ENCODE assay signal across 19 cellular contexts in genomic region chr9:71209890-71210289, GRCh38.
A peak's percentile ranks its signal among the peaks of the same experiment; 100 is the strongest.
DNase-seq lines count a peak whose midpoint lies in the region; ATAC-seq, FAIRE-seq and TF ChIP-seq lines count a peak whose summit lies in the region.
"Had no signal": no experiment of that assay in that cellular context is flagged by ENCODE, and none has a peak within 500 bp of the region (broad histone marks: within the 10 kb centered on the region; RNA-seq: fewer than 3 reads in every experiment).

No MANE protein-coding gene starts in this region.

- peaks cover 12 to 13% of the 10 kb centered on the region in 2 experiments for H3K4me1 Mint-ChIP-seq in H9
- H3K4me1 Mint-ChIP-seq: CD8-positive, alpha-beta memory T cell had no signal

- CTCF ChIA-PET in HEK293 (lab: Yijun Ruan, JAX) (interaction anchor here (0.5 kb wide), 1 partner anchor 128 kb away, joined by 4 read pairs; no protein-coding TSS in a partner anchor), K562 (lab: Yijun Ruan, JAX; ENCODE audit: low intra/inter-chr PET ratio) (no interaction called here), OCI-LY7 (lab: Charles Lee; ENCODE audit: unreplicated experiment) (no interaction called here)

- POLR2A ChIA-PET in HEK293 (lab: Yijun Ruan, JAX) (no interaction called here), K562 (lab: Yijun Ruan, JAX) (no interaction called here), OCI-LY7 (lab: Charles Lee) (interaction anchor here (0.6 kb wide), 1 partner anchor 24 kb away, joined by 3 read pairs; no protein-coding TSS in a partner anchor)

- H3K9me2 ChIP-seq in OCI-LY7 (ENCODE audit: insufficient read depth, low read length) = no peaks in the 10 kb centered on the region

- H4K8ac ChIP-seq in H9 (replicated peaks; ENCODE audit: insufficient read length, low read depth, low read length) = no peak overlapping the region

- 0 out of 7 replicates have a peak overlapping the region, but pooled peaks of 1 of the 3 experiments have one; percentile 33 for H3K27ac Mint-ChIP-seq in H9
- H3K27ac Mint-ChIP-seq: CD4-positive, CD25-positive, alpha-beta regulatory T cell; CD8-positive, alpha-beta memory T cell had no signal

- no peak overlapping the region for H3K27ac ChIP-seq in HEK293 (ENCODE audit: extremely low read depth, low read depth, low read length)
- H3K27ac ChIP-seq in K562 (ENCODE audit: extremely low read depth, low read depth, low read length) = no peak overlapping the region
- H3K27ac ChIP-seq in H9 (ENCODE audit: insufficient read length, low read depth, low read length) = no peak overlapping the region
- no peak overlapping the region for H3K27ac ChIP-seq in OCI-LY7 (ENCODE audit: low read depth, low read length, poor library complexity, severe bottlenecking)
- H3K27ac ChIP-seq: BLaER1 treated with 17β-estradiol and CSF1 and Interleukin-3, amounts not matched to agents 10 nM and 100 nM had no signal

- H3K4me2 ChIP-seq in K562 (ENCODE audit: insufficient read depth, low read length) (no peak overlapping the region), H9 (ENCODE audit: insufficient read depth, insufficient read length, low read length) (no peak overlapping the region), OCI-LY7 (ENCODE audit: low read length) (no peak overlapping the region)
- H3K4me2 ChIP-seq: BLaER1 treated with 17β-estradiol and CSF1 and Interleukin-3, amounts not matched to agents 10 nM and 100 nM had no signal

- no peak for TF ChIP-seq EP300 in K562 (IDR thresholded peaks at IDR 0.05; ENCODE audit: low read length)

- BruUV-seq in K562 (replicated peaks; lab: Mats Ljungman, UMichigan) (no TSS peak), OCI-LY7 (replicated peaks; lab: Mats Ljungman, UMichigan) (no TSS peak)

- H2BK120ac ChIP-seq in H9 (ENCODE audit: low read depth, low read length, poor library complexity, severe bottlenecking) = no peak overlapping the region

- no peak overlapping the region for H4K5ac ChIP-seq in H9 (ENCODE audit: insufficient read length, low read depth, low read length)

- H4K20me1 ChIP-seq in K562 (replicated peaks; ENCODE audit: control insufficient read depth, insufficient read depth, low read length) = no peaks in the 10 kb centered on the region
- no peaks in the 10 kb centered on the region for H4K20me1 ChIP-seq in H9 (ENCODE audit: control insufficient read depth, insufficient read depth, insufficient read length)
- H4K20me1 ChIP-seq in OCI-LY7 (ENCODE audit: insufficient read depth, low read length) = no peaks in the 10 kb centered on the region
- H4K20me1 ChIP-seq: BLaER1 treated with 17β-estradiol and CSF1 and Interleukin-3, amounts not matched to agents 10 nM and 100 nM had no signal

- H3K18ac ChIP-seq in H9 (ENCODE audit: insufficient read length, low read depth, low read length) = no peak overlapping the region

- H4K91ac ChIP-seq in H9 (ENCODE audit: insufficient read length, low read depth, low read length) = no peak overlapping the region

- H3K14ac ChIP-seq in H9 (ENCODE audit: insufficient read depth, low read length) = no peak overlapping the region

- no peak overlapping the region for H3K23ac ChIP-seq in H9 (ENCODE audit: insufficient read length, low read depth, low read length)

- H3K4ac ChIP-seq in H9 (ENCODE audit: low read depth, low read length) = no peak overlapping the region

- H3T11ph ChIP-seq in H9 (ENCODE audit: low read length) = no peak overlapping the region

- peaks cover 14 to 16% of the 10 kb centered on the region in 2 experiments for H3K9me3 Mint-ChIP-seq in H9

- no peak overlapping the region for H3K4me3 Mint-ChIP-seq in H9
- H3K4me3 Mint-ChIP-seq: CD4-positive, CD25-positive, alpha-beta regulatory T cell; CD8-positive, alpha-beta memory T cell had no signal

- ATAC-seq in K562 = peak; percentile 58
- ATAC-seq: GM12878 had no signal

- no peak overlapping the region for H2AK5ac ChIP-seq in H9 (ENCODE audit: insufficient read length, low read length)

- H3K4me1 ChIP-seq in BE2C (no peaks in the 10 kb centered on the region; the same call in 1 of the 2 replicates), HEK293 (ENCODE audit: control insufficient read depth, insufficient read depth, low read length) (no peaks in the 10 kb centered on the region), K562 (replicated peaks in 1 of 2; ENCODE audit: control insufficient read depth in 2 of 2, insufficient read depth in 2 of 2, low read length in 2 of 2) (no peaks in the 10 kb centered on the region), H9 (ENCODE audit: insufficient read depth, low read length) (no peaks in the 10 kb centered on the region), OCI-LY7 (ENCODE audit: insufficient read depth, low read length, poor library complexity, severe bottlenecking) (no peaks in the 10 kb centered on the region)
- H3K4me1 ChIP-seq: BLaER1 treated with 17β-estradiol and CSF1 and Interleukin-3, amounts not matched to agents 10 nM and 100 nM had no signal

- H2BK12ac ChIP-seq in H9 (ENCODE audit: insufficient read length, low read depth, low read length) = no peak overlapping the region

- TF ChIP-seq CTCF in BE2C (IDR thresholded peaks at IDR 0.05; ENCODE audit: low read depth, low read length) (no peak), HEK293 (tag by site-specific recombination; IDR thresholded peaks at IDR 0.05) (no peak), K562 (IDR thresholded peaks at IDR 0.05 in 2 of 3, conservative IDR thresholded peaks at IDR 0.05 in 1 of 3; ENCODE audit: insufficient read depth in 2 of 3, low read depth in 1 of 3, low read length in 3 of 3) (no peak), H9 (conservative IDR thresholded peaks at IDR 0.05) (no peak), OCI-LY7 (conservative IDR thresholded peaks at IDR 0.05; ENCODE audit: low read length) (no peak)

- intact Hi-C loops in K562 (cut with micrococcal nuclease) = no loop called here
- intact Hi-C loops in OCI-LY7 (cut with micrococcal nuclease; ENCODE audit: unreplicated experiment) = loop anchor here (10.0 kb wide), 1 partner anchor 55 kb away; no protein-coding TSS in a partner anchor

- H3K79me2 ChIP-seq in K562 (ENCODE audit: control insufficient read depth, insufficient read depth, low read length) (no peaks in the 10 kb centered on the region), H9 (ENCODE audit: insufficient read depth, low read length) (no peaks in the 10 kb centered on the region), OCI-LY7 (ENCODE audit: insufficient read depth, low read depth, low read length) (no peaks in the 10 kb centered on the region)

- no peak overlapping the region for H2BK5ac ChIP-seq in H9 (ENCODE audit: insufficient read length, low read length)

- no peak for TF ChIP-seq RAD21 in K562 (CRISPR knock-in tag; conservative IDR thresholded peaks at IDR 0.05 in 1 of 2, IDR thresholded peaks at IDR 0.05 in 1 of 2)

- in situ Hi-C loops in SK-MEL-5 (cut with HindIII; ENCODE audit: low pct_unique_long_range_greater_than_20kb, low sequenced_read_pairs) (no loop called here), K562 (cut with MboI) (no loop called here)

- H3K36me3 Mint-ChIP-seq in H9 (ENCODE audit: insufficient read depth in 1 of 3, low read depth in 3 of 3) = peaks cover 3 to 25% (median 6%) of the 10 kb centered on the region in 3 experiments; a peak in 6 of 7 replicates
- H3K36me3 Mint-ChIP-seq: CD4-positive, CD25-positive, alpha-beta regulatory T cell; CD8-positive, alpha-beta memory T cell had no signal

- no peak overlapping the region for H2BK20ac ChIP-seq in H9 (ENCODE audit: low read depth, low read length, poor library complexity, severe bottlenecking)

- no peak overlapping the region for H2BK15ac ChIP-seq in H9 (ENCODE audit: low read depth, low read length)

- H3K9me3 ChIP-seq in BE2C = no peaks in the 10 kb centered on the region; the same call in 1 of the 2 replicates
- H3K9me3 ChIP-seq in HEK293 (ENCODE audit: control insufficient read depth, insufficient read depth, low read depth, low read length) = no peaks in the 10 kb centered on the region
- no peaks in the 10 kb centered on the region for H3K9me3 ChIP-seq in K562 (replicated peaks; ENCODE audit: control insufficient read depth, insufficient read depth, low read depth, low read length)
- peaks cover 8% of the 10 kb centered on the region for H3K9me3 ChIP-seq in H9 (ENCODE audit: control insufficient read depth, low read depth, low read length)
- no peaks in the 10 kb centered on the region for H3K9me3 ChIP-seq in OCI-LY7 (ENCODE audit: low read length)

- no peaks in the 10 kb centered on the region for H3K9me1 ChIP-seq in K562 (ENCODE audit: control insufficient read depth, insufficient read depth, low read length)

- H3K56ac ChIP-seq in H9 (ENCODE audit: insufficient read length, low read depth, low read length) = no peak overlapping the region

- 2% methylated on average over 6 of the region's 7 CpGs for WGBS in K562 (ENCODE audit: insufficient coverage, low coverage, missing lambda C conversion rate)
- no CpG with 5 or more reads among the region's 7 CpGs for WGBS in H9 (ENCODE audit: extremely low coverage, insufficient read length, low lambda C conversion rate)

- H3K4me3 ChIP-seq in BE2C (ENCODE audit: low read depth, low read length) (no peak overlapping the region), HEK293 (ENCODE audit: low read depth, low read length) (no peak overlapping the region), K562 (no peak overlapping the region), OCI-LY7 (ENCODE audit: low read depth, low read length, poor library complexity, severe bottlenecking) (no peak overlapping the region)
- H3K4me3 ChIP-seq: BLaER1 treated with 17β-estradiol and CSF1 and Interleukin-3, amounts not matched to agents 10 nM and 100 nM; GM12878 had no signal

- H2AFZ ChIP-seq in K562 (ENCODE audit: low read depth, low read length) (no peak overlapping the region), H9 (ENCODE audit: low read length) (no peak overlapping the region), OCI-LY7 (ENCODE audit: low read length) (no peak overlapping the region)

- H3K9ac ChIP-seq in K562 (ENCODE audit: insufficient read depth in 1 of 2, low read depth in 2 of 2, low read length in 2 of 2) (no peak overlapping the region), H9 (ENCODE audit: extremely low read depth, insufficient read length, low read length) (no peak overlapping the region)
- H3K9ac ChIP-seq: BLaER1 treated with 17β-estradiol and CSF1 and Interleukin-3, amounts not matched to agents 10 nM and 100 nM had no signal

- peaks cover 2% of the 10 kb centered on the region; the same call in 1 of the 2 replicates for H3K27me3 Mint-ChIP-seq in H9 (ENCODE audit: low read depth)
- H3K27me3 Mint-ChIP-seq: CD4-positive, CD25-positive, alpha-beta regulatory T cell had no signal

- no peak for TF ChIP-seq POLR2A in K562 (conservative IDR thresholded peaks at IDR 0.05)

- DNase-seq in BE2C = peak; percentile 13
- DNase-seq in SK-MEL-5 (ENCODE audit: low read depth, low spot score) = peak; percentile 4
- peak in 1 of 4 experiments; percentile 8 for DNase-seq in K562 (ENCODE audit: extremely low read depth in 1 of 4, low spot score in 3 of 4)
- DNase-seq in HT-29 (ENCODE audit: low spot score) = no peak
- no peak for DNase-seq in C1 segment of cervical spinal cord (lab: John Stamatoyannopoulos, UW)
- DNase-seq in H9 = no peak
- no peak for DNase-seq in OCI-LY7 (ENCODE audit: low spot score)
- DNase-seq: 8988T; CD4-positive, CD25-positive, alpha-beta regulatory T cell; CD8-positive, alpha-beta memory T cell; COR-L47; DMS 273 treated with DMSO at 0.1 percent for 48 hours; DND-41; EL had no signal

- no peaks in the 10 kb centered on the region for H3K23me2 ChIP-seq in H9 (ENCODE audit: insufficient read length, low read depth, low read length, poor library complexity, severe bottlenecking)

- H3K27me3 ChIP-seq in BE2C (no peaks in the 10 kb centered on the region), K562 (ENCODE audit: control insufficient read depth in 2 of 2, insufficient read depth in 2 of 2, low read length in 2 of 2) (no peaks in the 10 kb centered on the region), H9 (ENCODE audit: insufficient read depth, low read length) (no peaks in the 10 kb centered on the region)
- H3K27me3 ChIP-seq: BLaER1 treated with 17β-estradiol and CSF1 and Interleukin-3, amounts not matched to agents 10 nM and 100 nM had no signal

- H3K79me1 ChIP-seq in H9 (ENCODE audit: insufficient read depth, low read depth, low read length, poor library complexity, severe bottlenecking) = no peaks in the 10 kb centered on the region

- FAIRE-seq in K562 (lab: Jason Lieb, UNC) = no peak
- FAIRE-seq: GM12878, GM19239, H54 had no signal

- no peaks in the 10 kb centered on the region for H3K36me3 ChIP-seq in BE2C
- H3K36me3 ChIP-seq in HEK293 (ENCODE audit: control insufficient read depth in 2 of 2, insufficient read depth in 1 of 2, low read length in 2 of 2) = no peaks in the 10 kb centered on the region
- H3K36me3 ChIP-seq in K562 (ENCODE audit: control insufficient read depth, insufficient read depth, low read length) = no peaks in the 10 kb centered on the region
- H3K36me3 ChIP-seq in OCI-LY7 (ENCODE audit: insufficient read depth, low read length) = no peaks in the 10 kb centered on the region
- H3K36me3 ChIP-seq: BLaER1 treated with 17β-estradiol and CSF1 and Interleukin-3, amounts not matched to agents 10 nM and 100 nM had no signal

Comparison
In these comparisons a context has a peak if more than half of its experiments do, and no peak if none do; other contexts are left out.
1. DNase-seq: peak in BE2C (single experiment) and SK-MEL-5 (single experiment); none in HT-29 (single experiment), C1 segment of cervical spinal cord (0 of 14), H9 (single experiment) and OCI-LY7 (single experiment).